ENCODE assay signal across 8 cellular contexts in genomic region chr1:167938083-167938482, GRCh38. TPM values are rescaled to one million over a fixed set of nuclear protein-coding genes. Genes with fewer than 3 reads are reported as not detected.
DNase-seq lines count a peak whose midpoint lies in the region; ATAC-seq and TF ChIP-seq lines count a peak whose summit lies in the region.

No MANE protein-coding gene starts in this region.

- H3K27me3 ChIP-seq in CD4-positive, alpha-beta T cell (ENCODE audit: control insufficient read depth, insufficient read depth, low read length) = no peaks in the 10 kb centered on the region

- TF ChIP-seq CTCF in CD4-positive, alpha-beta T cell (IDR thresholded peaks at IDR 0.05) = no peak
- TF ChIP-seq CTCF in LNCaP clone FGC (IDR thresholded peaks at IDR 0.05; ENCODE audit: control insufficient read depth, extremely low read depth, insufficient read depth) = no peak
- no peak for TF ChIP-seq CTCF in chondrocyte (IDR thresholded peaks at IDR 0.05)
- TF ChIP-seq CTCF in nephron progenitor cell (IDR thresholded peaks at IDR 0.05) = no peak

- H3K36me3 Mint-ChIP-seq in CD4-positive, alpha-beta T cell (ENCODE audit: low read depth) = peaks cover 34% of the 10 kb centered on the region
- no peaks in the 10 kb centered on the region for H3K36me3 Mint-ChIP-seq in chondrocyte (ENCODE audit: low read depth)
- peaks cover 20% of the 10 kb centered on the region for H3K36me3 Mint-ChIP-seq in nephron progenitor cell (ENCODE audit: low read depth)

- no peaks in the 10 kb centered on the region for H3K9me3 ChIP-seq in CD4-positive, alpha-beta T cell (ENCODE audit: control insufficient read depth, low read length)

- POLR2A ChIA-PET in CD4-positive, alpha-beta T cell (lab: Charles Lee) = interaction anchor here (0.9 kb wide), 1 partner anchor 11 kb away, joined by 4 read pairs; no protein-coding TSS in a partner anchor

- no peak for ATAC-seq in CD4-positive, alpha-beta T cell (ENCODE audit: poor library complexity)

- peak overlapping the region; percentile 90 for H3K4me3 ChIP-seq in LNCaP clone FGC (ENCODE audit: low read depth, low read length)

- CTCF ChIA-PET in CD4-positive, alpha-beta T cell (lab: Charles Lee) = no interaction called here

- no peaks in the 10 kb centered on the region for H3K27me3 Mint-ChIP-seq in CD4-positive, alpha-beta T cell
- H3K27me3 Mint-ChIP-seq in chondrocyte (ENCODE audit: low read depth) = no peaks in the 10 kb centered on the region
- H3K27me3 Mint-ChIP-seq in nephron progenitor cell (ENCODE audit: low read depth, poor library complexity) = peaks cover 3% of the 10 kb centered on the region

- DNase-seq in CD4-positive, alpha-beta T cell = no peak
- no peak for DNase-seq in LNCaP clone FGC (ENCODE audit: low read depth)
- DNase-seq in chondrocyte (ENCODE audit: low spot score) = no peak
- no peak for DNase-seq in nephron progenitor cell
- DNase-seq in cerebellar nuclear complex (lab: John Stamatoyannopoulos, UW) = no peak
- DNase-seq in NCI-H1436 (lab: John Stamatoyannopoulos, UW) = no peak
- no peak for DNase-seq in NCI-H1930 (lab: John Stamatoyannopoulos, UW)
- DNase-seq in NCI-H446 (lab: John Stamatoyannopoulos, UW) = no peak

- H3K9me3 Mint-ChIP-seq in CD4-positive, alpha-beta T cell = no peaks in the 10 kb centered on the region
- H3K9me3 Mint-ChIP-seq in chondrocyte (ENCODE audit: low read depth) (no peaks in the 10 kb centered on the region), nephron progenitor cell (peaks cover 6% of the 10 kb centered on the region)

- H3K27ac ChIP-seq in CD4-positive, alpha-beta T cell (ENCODE audit: low read depth, low read length) = no peak overlapping the region

- peak overlapping the region; percentile 99 for H3K27ac Mint-ChIP-seq in CD4-positive, alpha-beta T cell
- peak overlapping the region; percentile 86 for H3K27ac Mint-ChIP-seq in chondrocyte (ENCODE audit: unreplicated experiment)
- H3K27ac Mint-ChIP-seq in nephron progenitor cell = peak overlapping the region; percentile 97

- peak overlapping the region; percentile 94 for H3K4me3 Mint-ChIP-seq in CD4-positive, alpha-beta T cell
- peak overlapping the region; percentile 93 for H3K4me3 Mint-ChIP-seq in chondrocyte (ENCODE audit: unreplicated experiment)
- peak overlapping the region; percentile 94 for H3K4me3 Mint-ChIP-seq in nephron progenitor cell

- intact Hi-C loops in CD4-positive, alpha-beta T cell (cut with DNase I, micrococcal nuclease) = loop anchor here (5.0 to 10.0 kb wide), 9 partner anchors 127 to 1957 kb away; partner anchors contain the start of genes POU2F1 (in 2 of the 2), METTL18 (in 1 of the 2), SCYL3 (in 1 of the 2) and TADA1 (in 1 of the 2)

- H3K4me1 Mint-ChIP-seq in CD4-positive, alpha-beta T cell (ENCODE audit: low read depth) = peaks cover 61% of the 10 kb centered on the region
- H3K4me1 Mint-ChIP-seq in chondrocyte (ENCODE audit: low read depth) (peaks cover 47% of the 10 kb centered on the region), nephron progenitor cell (peaks cover 30% of the 10 kb centered on the region)

RNA-seq across cellular contexts. Expression of gene MPC2, which starts 1.2 kb away (rescaled TPM):
- 10 to 100 TPM; 54.4 to 54.8 TPM for total RNA-seq in CD4-positive, alpha-beta T cell
- total RNA-seq in chondrocyte = 50.4 to 65.1 TPM (median 51.6 TPM) in 3 replicates

RNA-seq across cellular contexts. Expression of gene DCAF6, which starts 1.6 kb away (rescaled TPM):
- 10 to 100 TPM; 13.3 to 13.6 TPM for total RNA-seq in CD4-positive, alpha-beta T cell
- 48.0 to 53.2 TPM (median 49.4 TPM) in 3 replicates for total RNA-seq in chondrocyte

RNA-seq across cellular contexts. Expression of gene ADCY10, which starts 24.1 kb away (rescaled TPM):
- under 1 TPM; 0.11 to 0.52 TPM for total RNA-seq in CD4-positive, alpha-beta T cell
- 0.07 to 0.51 TPM (median 0.10 TPM) in 3 replicates for total RNA-seq in chondrocyte
